1 cellular context compared by ENCODE assay signal in the genomic region with DNA sequence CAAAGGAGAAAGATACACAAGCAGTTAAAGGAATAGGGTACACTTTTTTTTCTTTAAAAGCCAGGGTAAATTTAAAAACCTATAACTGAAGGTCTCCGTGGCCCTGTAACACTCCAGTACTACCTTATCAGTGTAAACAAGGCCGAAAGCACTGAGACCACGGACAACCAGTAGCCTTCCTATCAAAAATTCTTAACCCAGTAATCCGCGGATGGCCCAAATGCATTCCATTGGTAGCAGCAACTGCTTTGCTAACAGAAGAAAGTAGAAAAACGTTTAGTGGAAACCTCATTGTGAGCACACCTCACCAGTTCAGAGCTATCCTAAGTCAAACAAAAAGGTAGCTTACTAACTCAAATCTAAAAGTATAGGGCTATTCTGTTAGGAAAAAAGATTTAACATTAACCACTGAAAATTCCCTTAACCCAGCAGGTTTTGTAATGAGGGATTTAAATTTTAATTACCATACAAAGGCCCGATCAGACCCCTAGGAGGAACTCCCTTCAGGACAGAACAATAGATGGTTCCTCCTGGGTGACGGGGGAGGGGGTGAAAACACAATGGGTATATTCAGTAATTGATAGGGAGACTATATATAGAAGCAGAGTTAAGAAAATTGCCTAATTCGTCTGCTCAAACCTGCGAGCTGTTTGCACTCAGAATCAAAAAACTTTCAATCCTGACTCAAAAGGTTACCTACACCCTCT.
TF ChIP-seq lines count a peak whose summit lies in the region.

No MANE protein-coding gene starts in this region.

TF ChIP-seq in H1, 55 proteins besides CTCF, POLR2A, EP300 and RAD21:
- TF ChIP-seq NANOG (IDR thresholded peaks at IDR 0.05; ENCODE audit: insufficient read depth, low read depth, low read length, poor library complexity, severe bottlenecking): peak; percentile 64
- TF ChIP-seq EGR1 (IDR thresholded peaks at IDR 0.05; ENCODE audit: borderline replicate concordance, low read depth, low read length): no peak
TF ChIP-seq in H1: peak in this region for 1.
